ENCODE assay signal across 33 cellular contexts in the genomic region with DNA sequence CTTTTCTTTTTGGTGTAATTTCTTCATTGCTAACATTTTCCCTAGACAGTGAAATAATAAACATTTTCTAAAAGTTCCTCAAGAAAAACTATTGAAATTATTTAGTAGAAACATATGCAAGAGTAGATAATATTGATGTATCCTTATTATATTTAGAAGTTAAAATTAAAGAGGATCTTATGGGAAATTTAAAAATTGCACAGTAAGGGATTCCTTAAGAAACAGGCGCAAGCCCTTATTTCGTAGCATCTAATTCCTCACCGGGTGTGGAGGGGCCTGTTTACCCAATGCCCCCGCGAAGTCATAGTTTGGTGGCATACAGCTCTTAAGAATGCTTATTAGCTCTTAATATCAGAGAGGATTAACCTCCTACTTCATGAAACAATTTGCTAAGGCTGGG.
"Had no signal": no experiment of that assay in that cellular context is flagged by ENCODE, and none has a peak within 500 bp of the region (broad histone marks: within the 10 kb centered on the region; RNA-seq: fewer than 3 reads in every experiment).

No MANE protein-coding gene starts in this region.

- DNase-seq: activated B cell treated with CpG ODN at 0.5 μM for 24 hours; activated CD4-positive, alpha-beta memory T cell treated with anti-CD3 and anti-CD28 coated beads for 36 hours; activated CD4-positive, alpha-beta T cell treated with anti-CD3 and anti-CD28 coated beads for 4 hours; activated CD4-positive, alpha-beta T cell treated with anti-CD3 and anti-CD28 coated beads, Interleukin-2, amount 10 ng/mL, durations not matched to agents 24 days and 14 days; activated CD4-positive, alpha-beta T cell treated with anti-CD3 and anti-CD28 coated beads, Interleukin-2, amount 50 U/mL, for 1 hour; activated CD4-positive, alpha-beta T cell treated with anti-CD3 and anti-CD28 coated beads, Interleukin-2, amount 50 U/mL, for 4 hours; activated CD4-positive, CD25-positive, alpha-beta regulatory T cell treated with anti-CD3 and anti-CD28 coated beads, Interleukin-2, amount 50 U/mL, for 72 hours; activated CD8-positive, alpha-beta memory T cell treated with anti-CD3 and anti-CD28 coated beads, Interleukin-2, amount 50 U/mL, for 4 hours; activated CD8-positive, alpha-beta T cell treated with anti-CD3 and anti-CD28 coated beads for 36 hours; activated effector memory CD4-positive, alpha-beta T cell treated with anti-CD3 and anti-CD28 coated beads, Interleukin-2, amount 50 U/mL, for 16 hours; activated gamma-delta T cell treated with Interleukin-2 at 50 U/mL for 16 hours; activated naive CD4-positive, alpha-beta T cell; activated naive CD4-positive, alpha-beta T cell treated with anti-CD3 and anti-CD28 coated beads for 36 hours; activated naive CD4-positive, alpha-beta T cell treated with anti-CD3 and anti-CD28 coated beads, Interleukin-2, amount 50 U/mL, for 16 hours; activated naive CD8-positive, alpha-beta T cell treated with anti-CD3 and anti-CD28 coated beads for 36 hours; activated T-cell treated with anti-CD3 and anti-CD28 coated beads for 4 hours; activated T-cell treated with anti-CD3 and anti-CD28 coated beads, Interleukin-2, amount 50 U/mL, for 1 hour; activated T-cell treated with anti-CD3 and anti-CD28 coated beads, Interleukin-2, amount 50 U/mL, for 4 hours; activated T-cell treated with anti-CD3 and anti-CD28 coated beads, Interleukin-2, amount 50 U/mL, for 72 hours; adrenal gland; amniotic stem cell; aorta; body of pancreas; brain microvascular endothelial cell; central memory CD4-positive, alpha-beta T cell; T-helper 2 cell; T-helper 9 cell had no signal

- H3K27me3 ChIP-seq: adrenal gland, body of pancreas, brain microvascular endothelial cell, breast epithelium had no signal

- H3K4me1 ChIP-seq: adrenal gland, body of pancreas, breast epithelium had no signal

- H3K9me3 ChIP-seq: adrenal gland, body of pancreas had no signal

- H3K27ac ChIP-seq: adrenal gland, body of pancreas, brain microvascular endothelial cell, breast epithelium, VCaP had no signal

- H3K4me3 ChIP-seq: adrenal gland, body of pancreas, breast epithelium had no signal

- ATAC-seq: activated CD8-positive, alpha-beta T cell treated with anti-CD3 and anti-CD28 coated beads for 36 hours; activated naive CD4-positive, alpha-beta T cell treated with anti-CD3 and anti-CD28 coated beads, Interleukin-2, amount 50 U/mL, for 72 hours; activated T-cell treated with anti-CD3 and anti-CD28 coated beads, Interleukin-2, amount 50 U/mL, for 4 hours; activated T-cell treated with anti-CD3 and anti-CD28 coated beads, Interleukin-2, amount 50 U/mL, for 72 hours; activated T-helper 17 cell treated with anti-CD3 and anti-CD28 coated beads, Interleukin-2, amount 50 U/mL, for 72 hours; body of pancreas had no signal

- FAIRE-seq: astrocyte, TTC549 had no signal

- H3K36me3 ChIP-seq: adrenal gland, brain microvascular endothelial cell, breast epithelium had no signal
